ENCODE assay signal across 8 cellular contexts in the genomic region with DNA sequence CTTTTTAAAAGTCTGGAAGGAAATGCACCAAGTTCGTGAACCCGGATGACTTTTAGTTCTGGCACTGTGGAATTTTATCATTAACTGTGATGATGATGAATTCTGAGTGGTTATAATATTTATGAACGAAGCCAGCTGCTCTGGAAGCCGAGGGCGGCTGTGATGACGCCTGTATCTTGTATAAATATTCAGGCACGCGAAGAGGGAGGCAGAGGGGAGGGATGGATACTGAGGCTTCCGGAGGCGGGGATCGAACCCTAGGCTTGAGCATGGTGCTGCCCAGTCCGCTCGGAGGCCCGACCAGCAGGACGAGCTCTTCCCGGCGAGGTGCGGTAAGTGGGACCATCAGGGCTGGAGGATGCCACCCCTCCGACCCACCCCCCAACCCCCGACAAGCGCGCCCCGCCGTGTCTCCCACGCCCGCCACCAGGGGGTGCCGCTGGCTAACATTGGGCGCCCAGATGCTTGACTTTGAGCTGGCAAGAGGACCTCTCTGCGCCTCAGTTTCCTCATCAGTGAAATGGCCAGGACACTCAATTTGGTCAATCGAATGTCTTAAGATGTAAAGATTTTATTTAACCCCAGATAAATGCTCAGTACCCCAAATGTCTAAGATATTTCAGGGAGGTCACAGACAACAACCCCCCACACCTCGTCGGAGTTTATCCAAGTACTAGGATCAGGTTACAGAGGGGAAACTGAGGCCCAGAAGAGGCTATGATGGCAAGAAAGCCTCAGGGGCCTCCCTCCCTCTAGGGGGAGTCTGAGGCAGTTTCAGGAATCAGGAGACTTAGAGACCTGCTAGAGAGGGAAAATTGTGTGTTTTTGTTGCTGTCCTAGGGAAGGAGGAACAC. TPM values are rescaled to one million over a fixed set of nuclear protein-coding genes. Genes with fewer than 3 reads are reported as not detected.
DNase-seq lines count a peak whose midpoint lies in the region; ATAC-seq and TF ChIP-seq lines count a peak whose summit lies in the region.

No MANE protein-coding gene starts in this region.

- H3K4me2 ChIP-seq in Karpas-422 (ENCODE audit: low read depth, low read length, poor library complexity, severe bottlenecking) = no peak overlapping the region

- no peaks in the 10 kb centered on the region for H3K9me3 ChIP-seq in Caco-2
- no peaks in the 10 kb centered on the region for H3K9me3 ChIP-seq in Karpas-422 (ENCODE audit: low read length)

- H3K4me1 Mint-ChIP-seq in Caco-2 (ENCODE audit: low read depth, unreplicated experiment) = no peaks in the 10 kb centered on the region
- H3K4me1 Mint-ChIP-seq in activated CD4-positive, alpha-beta memory T cell treated with anti-CD3 and anti-CD28 coated beads, Interleukin-2, amount 10 ng/mL, durations not matched to agents 7 days and 5 days = peaks cover 15% of the 10 kb centered on the region

- H3K4me3 ChIP-seq in Caco-2 (ENCODE audit: low read depth, low read length) (no peak overlapping the region), Karpas-422 (ENCODE audit: low read length) (no peak overlapping the region), foreskin fibroblast (ENCODE audit: low read depth in 1 of 2, low read length in 2 of 2) (no peak overlapping the region)

- no peak overlapping the region for H3K9ac ChIP-seq in Karpas-422 (ENCODE audit: low read length)

- H3K36me3 ChIP-seq in Caco-2 (ENCODE audit: control insufficient read depth, insufficient read depth, low read length) = no peaks in the 10 kb centered on the region
- no peaks in the 10 kb centered on the region for H3K36me3 ChIP-seq in Karpas-422 (ENCODE audit: insufficient read depth, low read length)

- CTCF ChIA-PET in Caco-2 (lab: Charles Lee) = interaction anchor here (0.6 to 1.3 kb wide), 17 partner anchors 11 to 270 kb away, joined by 3 to 33 read pairs (median 5); a partner anchor contains a TSS
- CTCF ChIA-PET in activated CD4-positive, alpha-beta memory T cell treated with anti-CD3 and anti-CD28 coated beads, Interleukin-2, amount 10 ng/mL, durations not matched to agents 7 days and 5 days (lab: Charles Lee) = interaction anchor here (0.5 to 8.5 kb wide), 14 partner anchors 11 to 1306 kb away, joined by 3 to 70 read pairs (median 4); no protein-coding TSS in a partner anchor

- H3K4me1 ChIP-seq in Caco-2 (peaks cover 5% of the 10 kb centered on the region; the same call in 1 of the 2 replicates), Karpas-422 (ENCODE audit: low read length) (peaks cover 19% of the 10 kb centered on the region)

- H3K36me3 Mint-ChIP-seq in Caco-2 (ENCODE audit: insufficient read depth, unreplicated experiment) = peaks cover 10% of the 10 kb centered on the region
- H3K36me3 Mint-ChIP-seq in activated CD4-positive, alpha-beta memory T cell treated with anti-CD3 and anti-CD28 coated beads, Interleukin-2, amount 10 ng/mL, durations not matched to agents 7 days and 5 days (ENCODE audit: low read depth) = no peaks in the 10 kb centered on the region

- H3K27me3 Mint-ChIP-seq in Caco-2 (ENCODE audit: insufficient read depth, unreplicated experiment) = no peaks in the 10 kb centered on the region
- peaks cover 10% of the 10 kb centered on the region for H3K27me3 Mint-ChIP-seq in activated CD4-positive, alpha-beta memory T cell treated with anti-CD3 and anti-CD28 coated beads, Interleukin-2, amount 10 ng/mL, durations not matched to agents 7 days and 5 days

- no peaks in the 10 kb centered on the region for H3K9me2 ChIP-seq in Karpas-422 (replicated peaks; ENCODE audit: insufficient read depth, low read length)

- peak; percentile 68 to 72 for TF ChIP-seq CTCF in Caco-2 (IDR thresholded peaks at IDR 0.05; ENCODE audit: insufficient read depth in 1 of 2, low read depth in 1 of 2, low read length in 1 of 2, severe bottlenecking in 1 of 2, unreplicated experiment in 1 of 2)
- TF ChIP-seq CTCF in foreskin fibroblast (IDR thresholded peaks at IDR 0.05; ENCODE audit: low read depth, low read length) = peak; percentile 45

- H3K27ac ChIP-seq in Karpas-422 (ENCODE audit: low read length) = no peak overlapping the region

- no peak for ATAC-seq in GM21825 (IDR thresholded peaks at IDR 0.05; ENCODE audit: unreplicated experiment)
- no peak for ATAC-seq in GM21447 (IDR thresholded peaks at IDR 0.05; ENCODE audit: unreplicated experiment)

- H4K20me1 ChIP-seq in Karpas-422 (ENCODE audit: insufficient read depth, low read depth, low read length) = no peaks in the 10 kb centered on the region

- no peak overlapping the region for H3K4me3 Mint-ChIP-seq in Caco-2 (ENCODE audit: unreplicated experiment)
- no peak overlapping the region for H3K4me3 Mint-ChIP-seq in activated CD4-positive, alpha-beta memory T cell treated with anti-CD3 and anti-CD28 coated beads, Interleukin-2, amount 10 ng/mL, durations not matched to agents 7 days and 5 days

- H3K27ac Mint-ChIP-seq in Caco-2 (ENCODE audit: unreplicated experiment) = no peak overlapping the region
- no peak overlapping the region for H3K27ac Mint-ChIP-seq in activated CD4-positive, alpha-beta memory T cell treated with anti-CD3 and anti-CD28 coated beads, Interleukin-2, amount 10 ng/mL, durations not matched to agents 7 days and 5 days

- H3K79me2 ChIP-seq in Karpas-422 (ENCODE audit: low read length) = peaks cover 3% of the 10 kb centered on the region

- BruUV-seq in Caco-2 (replicated peaks; lab: Mats Ljungman, UMichigan) = no TSS peak

- H3K27me3 ChIP-seq in Caco-2 (replicated peaks; ENCODE audit: control insufficient read depth, insufficient read depth, low read length) = no peaks in the 10 kb centered on the region; the same call in 1 of the 2 replicates
- H3K27me3 ChIP-seq in Karpas-422 (ENCODE audit: low read length) = no peaks in the 10 kb centered on the region

- intact Hi-C loops in Caco-2 (cut with micrococcal nuclease; ENCODE audit: unreplicated experiment) = loop anchor here (1.0 kb wide), 1 partner anchor 43 kb away; no protein-coding TSS in a partner anchor

- H2AFZ ChIP-seq in Karpas-422 (ENCODE audit: low read length) = no peak overlapping the region

- DNase-seq in Caco-2 (peak in 1 of 2 experiments; percentile 57), Karpas-422 (peak; percentile 83), foreskin fibroblast (peak; percentile 72 to 88), NCI-H446 treated with DMSO at 0.1 percent for 48 hours (lab: John Stamatoyannopoulos, UW) (no peak)
- peak; percentile 58 for DNase-seq in activated CD4-positive, alpha-beta memory T cell treated with anti-CD3 and anti-CD28 coated beads, Interleukin-2, amount 10 ng/mL, durations not matched to agents 7 days and 5 days
- DNase-seq in stimulated activated CD4-positive, alpha-beta T cell treated with anti-CD3 and anti-CD28 coated beads, Interleukin-12 subunit alpha, Interleukin-12 subunit beta, amount 100 ng/mL, for 24 hours (ENCODE audit: low read depth in 2 of 2) = peak; percentile 41 to 42

- H3K9me3 Mint-ChIP-seq in Caco-2 (ENCODE audit: unreplicated experiment) = no peaks in the 10 kb centered on the region
- no peaks in the 10 kb centered on the region for H3K9me3 Mint-ChIP-seq in activated CD4-positive, alpha-beta memory T cell treated with anti-CD3 and anti-CD28 coated beads, Interleukin-2, amount 10 ng/mL, durations not matched to agents 7 days and 5 days

- POLR2A ChIA-PET in Caco-2 (lab: Charles Lee) = interaction anchor here (0.5 to 1.0 kb wide), 3 partner anchors 16 to 99 kb away, joined by 3 to 9 read pairs (median 3); no protein-coding TSS in a partner anchor
- POLR2A ChIA-PET in activated CD4-positive, alpha-beta memory T cell treated with anti-CD3 and anti-CD28 coated beads, Interleukin-2, amount 10 ng/mL, durations not matched to agents 7 days and 5 days (lab: Charles Lee) = no interaction called here

RNA-seq across cellular contexts. Expression of a gene that starts 4.5 kb away (rescaled TPM):
- 2.3 and 3.9 TPM in 2 replicates for total RNA-seq in Caco-2 (2022)
- total RNA-seq in Karpas-422 (2014; rRNA removed; shearing (Covaris generic); ENCODE audit: low replicate concordance) = 2.5 and 6.2 TPM in 2 replicates
- 1 to 10 TPM; 3.7 to 5.3 TPM for total RNA-seq in activated CD4-positive, alpha-beta memory T cell treated with anti-CD3 and anti-CD28 coated beads, Interleukin-2, amount 10 ng/mL, durations not matched to agents 7 days and 5 days

RNA-seq across cellular contexts. Expression of a gene that starts 15.3 kb away (rescaled TPM):
- total RNA-seq in Caco-2 (2022) = 14.1 and 16.6 TPM in 2 replicates
- total RNA-seq in Karpas-422 (2014; rRNA removed; shearing (Covaris generic); ENCODE audit: low replicate concordance) = 17.0 and 24.2 TPM in 2 replicates
- total RNA-seq in activated CD4-positive, alpha-beta memory T cell treated with anti-CD3 and anti-CD28 coated beads, Interleukin-2, amount 10 ng/mL, durations not matched to agents 7 days and 5 days = 1 to 10 TPM; 6.2 to 6.3 TPM

RNA-seq across cellular contexts. Expression of a gene that starts 17.9 kb away (rescaled TPM):
- 0.36 and 0.46 TPM in 2 replicates for total RNA-seq in Caco-2 (2022)
- total RNA-seq in Karpas-422 (2014; rRNA removed; shearing (Covaris generic); ENCODE audit: low replicate concordance) = not detected in 2 replicates
- under 1 TPM; 0.13 to 0.18 TPM for total RNA-seq in activated CD4-positive, alpha-beta memory T cell treated with anti-CD3 and anti-CD28 coated beads, Interleukin-2, amount 10 ng/mL, durations not matched to agents 7 days and 5 days

RNA-seq across cellular contexts. Expression of a gene that starts 34.7 kb away (rescaled TPM):
- 38.3 and 39.6 TPM in 2 replicates for total RNA-seq in Caco-2 (2022)
- total RNA-seq in Karpas-422 (2014; rRNA removed; shearing (Covaris generic); ENCODE audit: low replicate concordance) = 256 and 416 TPM in 2 replicates
- 10 to 100 TPM; 48.0 to 55.6 TPM for total RNA-seq in activated CD4-positive, alpha-beta memory T cell treated with anti-CD3 and anti-CD28 coated beads, Interleukin-2, amount 10 ng/mL, durations not matched to agents 7 days and 5 days

RNA-seq across cellular contexts. Expression of a gene that starts 55.4 kb away (rescaled TPM):
- 34.3 and 37.8 TPM in 2 replicates for total RNA-seq in Caco-2 (2022)
- 5.1 and 5.7 TPM in 2 replicates for total RNA-seq in Karpas-422 (2014; rRNA removed; shearing (Covaris generic); ENCODE audit: low replicate concordance)
- total RNA-seq in activated CD4-positive, alpha-beta memory T cell treated with anti-CD3 and anti-CD28 coated beads, Interleukin-2, amount 10 ng/mL, durations not matched to agents 7 days and 5 days = 10 to 100 TPM; 10.9 to 11.3 TPM
